24 cellular contexts compared by ENCODE assay signal in the genomic region with DNA sequence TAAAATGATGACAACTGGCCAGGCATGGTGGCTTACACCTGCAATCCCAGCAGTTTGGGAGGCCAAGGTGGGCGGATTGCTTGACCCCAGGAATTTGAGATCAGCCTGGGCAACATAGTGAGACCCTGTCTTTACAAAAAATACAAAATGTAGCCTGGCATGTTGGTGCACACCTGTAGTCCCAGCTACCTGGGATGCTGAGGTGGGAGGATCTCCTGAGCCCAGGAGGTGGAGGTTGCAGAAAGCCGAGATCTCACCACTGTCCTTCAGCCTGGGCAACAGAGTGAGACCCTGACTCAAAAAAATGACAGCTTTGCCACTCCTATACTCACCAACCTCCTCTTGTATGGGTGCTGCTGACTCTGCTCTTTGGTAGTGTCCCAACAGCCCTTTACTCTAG.
"Had no signal": no experiment of that assay in that cellular context is flagged by ENCODE, and none has a peak within 500 bp of the region (broad histone marks: within the 10 kb centered on the region; RNA-seq: fewer than 3 reads in every experiment).

No MANE protein-coding gene starts in this region.

- H3K4me3 ChIP-seq: hepatocyte, left ventricle myocardium inferior, lung, ovary, right atrium auricular region, right lobe of liver, smooth muscle cell, suprapubic skin, thoracic aorta, tibial artery, upper lobe of right lung had no signal

- ATAC-seq: natural killer cell, right lobe of liver, upper lobe of right lung had no signal

- H3K4me1 Mint-ChIP-seq: mesothelial cell of epicardium, natural killer cell, nephron progenitor cell had no signal

- FAIRE-seq: urothelium cell line had no signal

- H3K27me3 ChIP-seq: hepatocyte, ovary, right atrium auricular region, right lobe of liver, suprapubic skin, tibial artery, upper lobe of right lung had no signal

- H3K27ac ChIP-seq: hepatocyte, left ventricle myocardium inferior, ovary, right atrium auricular region, right lobe of liver, suprapubic skin, thoracic aorta, tibial artery, upper lobe of right lung had no signal

- DNase-seq: islet precursor cell; left ventricle myocardium inferior; mesendoderm; naive B cell; natural killer cell; nephron progenitor cell; ovary; right lobe of liver; stimulated activated CD4-positive, alpha-beta T cell treated with anti-CD3 and anti-CD28 coated beads, Interleukin-1b, Interleukin-23, amount 100 ng/mL, for 48 hours; stimulated activated CD4-positive, alpha-beta T cell treated with anti-CD3 and anti-CD28 coated beads, Interleukin-4, amount 100 ng/mL, for 1 hour; stimulated activated naive CD4-positive, alpha-beta T cell; tibial artery; trophoblast cell; upper lobe of right lung had no signal

- H3K27me3 Mint-ChIP-seq: naive B cell; stimulated activated naive CD8-positive, alpha-beta T cell treated with anti-CD3 and anti-CD28 coated beads, Interleukin-15, Interleukin-2, amounts not matched to agents 100 ng/mL and 50 ng/mL, for 24 hours had no signal

- H3K36me3 Mint-ChIP-seq: mesothelial cell of epicardium, naive B cell, natural killer cell had no signal

- H3K9me3 Mint-ChIP-seq: mesothelial cell of epicardium; naive B cell; natural killer cell; nephron progenitor cell; stimulated activated naive CD8-positive, alpha-beta T cell treated with anti-CD3 and anti-CD28 coated beads, Interleukin-15, Interleukin-2, amounts not matched to agents 100 ng/mL and 50 ng/mL, for 24 hours had no signal

- H3K4me3 Mint-ChIP-seq: mesothelial cell of epicardium; natural killer cell; nephron progenitor cell; stimulated activated naive CD8-positive, alpha-beta T cell treated with anti-CD3 and anti-CD28 coated beads, Interleukin-15, Interleukin-2, amounts not matched to agents 100 ng/mL and 50 ng/mL, for 24 hours had no signal

- H3K4me2 ChIP-seq: hepatocyte, smooth muscle cell had no signal

- H3K36me3 ChIP-seq: ovary, right lobe of liver, suprapubic skin had no signal

- H3K9me3 ChIP-seq: left ventricle myocardium inferior, ovary, right atrium auricular region, right lobe of liver, suprapubic skin, thoracic aorta, tibial artery, upper lobe of right lung had no signal

- H3K79me2 ChIP-seq: hepatocyte had no signal

- H2AFZ ChIP-seq: hepatocyte had no signal

- H3K27ac Mint-ChIP-seq: mesothelial cell of epicardium; progenitor cell of endocrine pancreas; stimulated activated naive CD8-positive, alpha-beta T cell treated with anti-CD3 and anti-CD28 coated beads, Interleukin-15, Interleukin-2, amounts not matched to agents 100 ng/mL and 50 ng/mL, for 24 hours had no signal

- H3K4me1 ChIP-seq: left ventricle myocardium inferior, right atrium auricular region, right lobe of liver, suprapubic skin, tibial artery, upper lobe of right lung had no signal
